In genomic region chr16:49557070-49557446, GRCh38 we compare ENCODE assay signal across 11 cellular contexts.
A peak's percentile ranks its signal among the peaks of the same experiment; 100 is the strongest.
DNase-seq lines count a peak whose midpoint lies in the region; ATAC-seq and TF ChIP-seq lines count a peak whose summit lies in the region.
"Had no signal": no experiment of that assay in that cellular context is flagged by ENCODE, and none has a peak within 500 bp of the region (broad histone marks: within the 10 kb centered on the region; RNA-seq: fewer than 3 reads in every experiment).

No MANE protein-coding gene starts in this region.

- no peak overlapping the region for H2BK12ac ChIP-seq in mesenchymal stem cell (ENCODE audit: low read length in 2 of 2)

- H2BK5ac ChIP-seq in mesenchymal stem cell (ENCODE audit: low read depth, low read length, poor library complexity, severe bottlenecking) = no peak overlapping the region

- TF ChIP-seq POLR2A in tibial nerve (IDR thresholded peaks at IDR 0.05) = no peak

- H3K9me3 ChIP-seq in mesenchymal stem cell (ENCODE audit: control insufficient read depth, low read length) (no peaks in the 10 kb centered on the region), tibial nerve (no peaks in the 10 kb centered on the region)
- H3K9me3 ChIP-seq: gastrocnemius medialis, uterus had no signal

- no peaks in the 10 kb centered on the region for H3K79me1 ChIP-seq in mesenchymal stem cell (replicated peaks; ENCODE audit: low read length, poor library complexity, severe bottlenecking)

- H2AK5ac ChIP-seq in mesenchymal stem cell (ENCODE audit: low read length, severe bottlenecking) = no peak overlapping the region

- DNase-seq in COR-L47 (lab: John Stamatoyannopoulos, UW) (peak; percentile 74), NCI-H1436 (lab: John Stamatoyannopoulos, UW) (peak; percentile 60), SHP77 treated with DMSO at 0.1 percent for 48 hours (lab: John Stamatoyannopoulos, UW) (peak; percentile 18), mesenchymal stem cell (no peak), SKM-1 treated with dmso at 0.1 percent for 144 hours (lab: John Stamatoyannopoulos, UW; ENCODE audit: unreplicated experiment) (no peak), LoVo (ENCODE audit: low spot score) (no peak), tibial nerve (ENCODE audit: low spot score in 2 of 2) (no peak)
- DNase-seq: gastrocnemius medialis, uterus had no signal

- 31% methylated on average over 18 of the region's 18 CpGs for WGBS in mesenchymal stem cell
- 50 to 60% methylated on average over 18 of the region's 18 CpGs for WGBS in tibial nerve, 2 donors

- H3K27me3 ChIP-seq in mesenchymal stem cell (ENCODE audit: control insufficient read depth in 1 of 2, insufficient read depth in 1 of 2, low read length in 2 of 2) (peaks cover 0 to 7% of the 10 kb centered on the region in 2 experiments), tibial nerve (no peaks in the 10 kb centered on the region)
- H3K27me3 ChIP-seq: gastrocnemius medialis, uterus had no signal

- H3K27ac ChIP-seq in mesenchymal stem cell (ENCODE audit: low read length, poor library complexity, severe bottlenecking) (no peak overlapping the region), tibial nerve (no peak overlapping the region)
- H3K27ac ChIP-seq: uterus had no signal

- TF ChIP-seq EP300 in tibial nerve (IDR thresholded peaks at IDR 0.05) = no peak

- H3K18ac ChIP-seq in mesenchymal stem cell (ENCODE audit: low read depth in 1 of 2, low read length in 2 of 2) = no peak overlapping the region

- H4K8ac ChIP-seq in mesenchymal stem cell (ENCODE audit: low read length) = no peak overlapping the region

- H3K4me3 ChIP-seq in mesenchymal stem cell (ENCODE audit: insufficient read depth in 1 of 2, low read depth in 1 of 2, low read length in 2 of 2) = no peak overlapping the region
- no peak overlapping the region for H3K4me3 ChIP-seq in tibial nerve
- H3K4me3 ChIP-seq: uterus had no signal

- no peak for TF ChIP-seq CTCF in tibial nerve (IDR thresholded peaks at IDR 0.05)

- no peak overlapping the region for H2BK15ac ChIP-seq in mesenchymal stem cell (ENCODE audit: low read depth, poor library complexity, severe bottlenecking)

- no peak overlapping the region for H3K9ac ChIP-seq in mesenchymal stem cell (ENCODE audit: low read length)

- H4K91ac ChIP-seq in mesenchymal stem cell (ENCODE audit: low read length) = no peak overlapping the region

- no peak overlapping the region for H2BK120ac ChIP-seq in mesenchymal stem cell (ENCODE audit: low read depth, low read length)

- no peak overlapping the region for H3K14ac ChIP-seq in mesenchymal stem cell (ENCODE audit: low read length in 2 of 2)

- H3K4ac ChIP-seq in mesenchymal stem cell (ENCODE audit: low read depth in 1 of 2, low read length in 2 of 2) = no peak overlapping the region

- H3K23ac ChIP-seq in mesenchymal stem cell (ENCODE audit: low read length in 2 of 2) = no peak overlapping the region

- peak overlapping the region; percentile 6 for H2AFZ ChIP-seq in mesenchymal stem cell (ENCODE audit: low read depth, low read length)

- H3K4me2 ChIP-seq in mesenchymal stem cell (ENCODE audit: low read length, poor library complexity, severe bottlenecking) = peak overlapping the region; percentile 57

- ATAC-seq in GM19324 (IDR thresholded peaks at IDR 0.05; ENCODE audit: low FRiP score, unreplicated experiment) = no peak
- ATAC-seq: Right ventricle myocardium inferior had no signal

- H3K36me3 ChIP-seq in mesenchymal stem cell (ENCODE audit: control insufficient read depth in 1 of 2, insufficient read depth in 2 of 2, low read depth in 1 of 2, low read length in 2 of 2) = no peaks in the 10 kb centered on the region
- H3K36me3 ChIP-seq in tibial nerve = no peaks in the 10 kb centered on the region
- H3K36me3 ChIP-seq: gastrocnemius medialis, uterus had no signal

- H3K4me1 ChIP-seq in mesenchymal stem cell (ENCODE audit: control insufficient read depth, insufficient read depth, low read depth, low read length) (peaks cover 8% of the 10 kb centered on the region), tibial nerve (peaks cover 0 to 20% (median 0%) of the 10 kb centered on the region in 4 donors)
- H3K4me1 ChIP-seq: uterus had no signal

Comparison
In these comparisons a context has a peak if more than half of its experiments do, and no peak if none do; other contexts are left out.
1. DNase-seq: peak in COR-L47 (single experiment), NCI-H1436 (single experiment) and SHP77 treated with DMSO at 0.1 percent for 48 hours (single experiment); none in mesenchymal stem cell (single experiment), SKM-1 treated with dmso at 0.1 percent for 144 hours (single experiment), LoVo (single experiment) and tibial nerve (0 of 2).